8 cellular contexts compared by ENCODE assay signal in genomic region chr2:158457092-158457825, GRCh38. TPM values are rescaled to one million over a fixed set of nuclear protein-coding genes. Genes with fewer than 3 reads are reported as not detected.
DNase-seq lines count a peak whose midpoint lies in the region; ATAC-seq, FAIRE-seq and TF ChIP-seq lines count a peak whose summit lies in the region.

No MANE protein-coding gene starts in this region.

- no peaks in the 10 kb centered on the region for H3K27me3 ChIP-seq in colonic mucosa
- H3K27me3 ChIP-seq in HepG2 (ENCODE audit: control insufficient read depth in 1 of 2, insufficient read depth in 2 of 2, low read length in 2 of 2), result no peaks in the 10 kb centered on the region; a peak in 1 of 5 replicates

- H2AFZ ChIP-seq in HepG2 (ENCODE audit: low read length), result no peak overlapping the region

- no TSS peak for BruUV-seq in HepG2 (replicated peaks; lab: Mats Ljungman, UMichigan)

- H3K4me1 ChIP-seq in colonic mucosa, result no peaks in the 10 kb centered on the region
- peaks cover 62% of the 10 kb centered on the region for H3K4me1 ChIP-seq in HepG2 (ENCODE audit: insufficient read depth, low read length)

- peak overlapping the region; percentile 72 for H3K4me2 ChIP-seq in HepG2 (ENCODE audit: low read depth, low read length)

- peak; percentile 18 to 77; a peak in 3 of 4 replicates for TF ChIP-seq POLR2A in HepG2 (IDR thresholded peaks at IDR 0.05; ENCODE audit: insufficient read depth in 1 of 2, low read depth in 2 of 2, low read length in 2 of 2)

- peak overlapping the region; percentile 95 for H3K27ac ChIP-seq in colonic mucosa
- peak overlapping the region; percentile 97 for H3K27ac ChIP-seq in HepG2 (ENCODE audit: extremely low read length, insufficient read depth, low read length)

- ATAC-seq in HG02852 (IDR thresholded peaks at IDR 0.05; ENCODE audit: unreplicated experiment) (peak; percentile 31), HepG2 (peak; percentile 64)

- intact Hi-C loops in colonic mucosa (cut with DNase I) (loop anchor here (10.0 kb wide), 1 partner anchor 288 kb away; no protein-coding TSS in a partner anchor), HepG2 (cut with micrococcal nuclease; ENCODE audit: unreplicated experiment) (loop anchor here (5.0 kb wide), 3 partner anchors 160 to 425 kb away; no protein-coding TSS in a partner anchor)

- POLR2A ChIA-PET in HepG2 (lab: Yijun Ruan, JAX), result interaction anchor here (0.9 to 2.8 kb wide), 16 partner anchors 8 to 433 kb away, joined by 3 to 23 read pairs (median 4); no protein-coding TSS in a partner anchor

- peak; percentile 30; the same call in 1 of the 2 replicates for TF ChIP-seq RAD21 in HepG2 (CRISPR knock-in tag; IDR thresholded peaks at IDR 0.05)

- H3K4me3 ChIP-seq in colonic mucosa (peak overlapping the region; percentile 89), HepG2 (replicated peaks in 1 of 3; ENCODE audit: insufficient read depth in 1 of 3, low read depth in 2 of 3, low read length in 3 of 3) (peak overlapping the region; percentile 84 to 100 (median 97))

- FAIRE-seq in HepG2 (lab: Jason Lieb, UNC), result no peak

- peaks cover 23% of the 10 kb centered on the region for H4K20me1 ChIP-seq in HepG2 (ENCODE audit: insufficient read depth, low read length)

- in situ Hi-C loops in HepG2 (cut with HindIII; ENCODE audit: extremely low pct_ligation_motif_present, low pct_unique_long_range_greater_than_20kb), result loop anchor here (5.0 to 25.0 kb wide), 3 partner anchors 275 to 415 kb away; no protein-coding TSS in a partner anchor

- TF ChIP-seq CTCF in colonic mucosa (IDR thresholded peaks at IDR 0.05), result no peak
- no peak for TF ChIP-seq CTCF in HepG2 (CRISPR knock-in tag; IDR thresholded peaks at IDR 0.05)

- CTCF ChIA-PET in HepG2 (lab: Yijun Ruan, JAX; ENCODE audit: low intra/inter-chr PET ratio, low total read pairs), result no interaction called here

- H3K9ac ChIP-seq in colonic mucosa (ENCODE audit: low read depth in 2 of 2, low read length in 2 of 2) (peak overlapping the region; percentile 85 to 91), HepG2 (ENCODE audit: insufficient read depth, low read depth, low read length) (peak overlapping the region; percentile 96)

- no peak for TF ChIP-seq EP300 in HepG2 (IDR thresholded peaks at IDR 0.05; ENCODE audit: low read depth in 2 of 2, low read length in 2 of 2)
- TF ChIP-seq EP300 in HepG2 (CRISPR knock-in tag; IDR thresholded peaks at IDR 0.05; ENCODE audit: borderline replicate concordance), result no peak

- WGBS in HepG2 (ENCODE audit: low lambda C conversion rate), result 1% methylated on average over 69 of the region's 84 CpGs

- H3K79me2 ChIP-seq in HepG2 (ENCODE audit: insufficient read depth, low read length), result peaks cover 49% of the 10 kb centered on the region

- H3K36me3 ChIP-seq in colonic mucosa (no peaks in the 10 kb centered on the region), HepG2 (replicated peaks in 1 of 2; ENCODE audit: control insufficient read depth in 1 of 2, insufficient read depth in 2 of 2, low read length in 2 of 2) (0 out of 5 replicates have a peak, but pooled peaks cover 0 to 2% of the 10 kb centered on the region in 2 experiments)

- peak; percentile 48 for DNase-seq in NCI-H1694 treated with DMSO at 0.1 percent for 48 hours (lab: John Stamatoyannopoulos, UW)
- DNase-seq in NCI-H1694 (lab: John Stamatoyannopoulos, UW), result no peak
- DNase-seq in NCI-H2107 treated with DMSO at 0.1 percent for 48 hours (lab: John Stamatoyannopoulos, UW; ENCODE audit: unreplicated experiment), result peak; percentile 19
- peak; percentile 22 to 35 for DNase-seq in activated CD4-positive, alpha-beta T cell treated with anti-CD3 and anti-CD28 coated beads for 24 hours (ENCODE audit: low read depth in 2 of 2)
- DNase-seq in colonic mucosa, result peak; percentile 72
- DNase-seq in HepG2 (ENCODE audit: low spot score), result peak; percentile 40
- peak; percentile 22 for DNase-seq in stimulated activated CD4-positive, alpha-beta T cell treated with anti-CD3 and anti-CD28 coated beads, Interleukin-2, amount 100 ng/mL, for 4 hours (ENCODE audit: low read depth)

- H3K9me3 ChIP-seq in colonic mucosa (no peaks in the 10 kb centered on the region), HepG2 (ENCODE audit: low read length) (no peaks in the 10 kb centered on the region)

TF ChIP-seq in HepG2, 621 proteins besides CTCF, POLR2A, EP300 and RAD21 (continues in another document):
- no peak for TF ChIP-seq MNT (IDR thresholded peaks at IDR 0.05)
- TF ChIP-seq ZFY (CRISPR knock-in tag; IDR thresholded peaks at IDR 0.05), result peak; percentile 13
- peak; percentile 15 for TF ChIP-seq ZNF235 (CRISPR knock-in tag; IDR thresholded peaks at IDR 0.05; ENCODE audit: borderline replicate concordance)
- no peak for TF ChIP-seq ZNF124 (CRISPR knock-in tag; IDR thresholded peaks at IDR 0.05)
- no peak for TF ChIP-seq ZNF746 (CRISPR knock-in tag; IDR thresholded peaks at IDR 0.05)

RNA-seq across cellular contexts. Expression of gene PKP4, which starts 0.5 kb away (rescaled TPM):
- 10 to 100 TPM; 43.7 to 67.3 TPM for total RNA-seq in colonic mucosa
- total RNA-seq in HepG2 (2016; rRNA removed; fragmentation: Illumina TruSeq; extraction: Trizol), result 80.9 and 84.8 TPM in 2 replicates
- total RNA-seq in HepG2 (2016; cell fraction: cytosol; rRNA removed; fragmentation: Illumina TruSeq; extraction: Trizol; ENCODE audit: low read depth), result 23.7 and 25.9 TPM in 2 replicates
- total RNA-seq in HepG2 (2016; cell fraction: insoluble cytoplasmic fraction; rRNA removed; fragmentation: Illumina TruSeq; extraction: Trizol), result 72.6 and 81.6 TPM in 2 replicates
- total RNA-seq in HepG2 (2016; cell fraction: membrane; rRNA removed; fragmentation: Illumina TruSeq; extraction: Trizol), result 83.8 and 88.8 TPM in 2 replicates
- total RNA-seq in HepG2 (2016; cell fraction: nucleus; rRNA removed; fragmentation: Illumina TruSeq; extraction: Trizol), result 99.5 and 101 TPM in 2 replicates
- 82.0 and 90.5 TPM in 2 replicates for polyA plus RNA-seq in HepG2 (2011; rRNA removed)
- polyA plus RNA-seq in HepG2 (2011; cell fraction: cytosol; rRNA removed), result 61.3 and 62.5 TPM in 2 replicates
- 153 and 172 TPM in 2 replicates for polyA plus RNA-seq in HepG2 (2011; cell fraction: nucleus; rRNA removed)
- 92.8 and 94.0 TPM in 2 replicates for polyA plus RNA-seq in HepG2 (2012)
- polyA plus RNA-seq in HepG2 (2016; cell fraction: cytosol; fragmentation: Illumina TruSeq; extraction: Trizol; ENCODE audit: low read depth), result 10.4 and 11.2 TPM in 2 replicates
- polyA plus RNA-seq in HepG2 (2016; cell fraction: insoluble cytoplasmic fraction; fragmentation: Illumina TruSeq; extraction: Trizol; ENCODE audit: low read depth), result 73.3 and 79.7 TPM in 2 replicates
- 43.3 and 47.6 TPM in 2 replicates for polyA plus RNA-seq in HepG2 (2016; cell fraction: membrane; fragmentation: Illumina TruSeq; extraction: Trizol; ENCODE audit: low read depth)
- polyA plus RNA-seq in HepG2 (2016; cell fraction: nucleus; fragmentation: Illumina TruSeq; extraction: Trizol; ENCODE audit: insufficient read depth, low read depth), result 120 and 126 TPM in 2 replicates
- polyA minus RNA-seq in HepG2 (2011; rRNA and poly(A)+ RNA removed; ENCODE audit: low replicate concordance), result 87.5 and 190 TPM in 2 replicates
- polyA minus RNA-seq in HepG2 (2011; cell fraction: cytosol; rRNA and poly(A)+ RNA removed), result 78.8 and 85.6 TPM in 2 replicates
- 197 and 215 TPM in 2 replicates for polyA minus RNA-seq in HepG2 (2011; cell fraction: nucleus; rRNA and poly(A)+ RNA removed)

RNA-seq across cellular contexts. Expression of gene CCDC148, which starts 0.7 kb away (rescaled TPM):
- total RNA-seq in colonic mucosa, result under 1 TPM; 0.13 to 0.49 TPM
- total RNA-seq in HepG2 (2016; rRNA removed; fragmentation: Illumina TruSeq; extraction: Trizol), result 0.49 and 0.73 TPM in 2 replicates
- total RNA-seq in HepG2 (2016; cell fraction: cytosol; rRNA removed; fragmentation: Illumina TruSeq; extraction: Trizol; ENCODE audit: low read depth), result 1.1 TPM in 2 replicates
- 0.54 and 0.69 TPM in 2 replicates for total RNA-seq in HepG2 (2016; cell fraction: insoluble cytoplasmic fraction; rRNA removed; fragmentation: Illumina TruSeq; extraction: Trizol)
- 0.56 and 0.79 TPM in 2 replicates for total RNA-seq in HepG2 (2016; cell fraction: membrane; rRNA removed; fragmentation: Illumina TruSeq; extraction: Trizol)
- 1.3 and 2.4 TPM in 2 replicates for total RNA-seq in HepG2 (2016; cell fraction: nucleus; rRNA removed; fragmentation: Illumina TruSeq; extraction: Trizol)
- polyA plus RNA-seq in HepG2 (2011; rRNA removed), result 0.30 and 0.40 TPM in 2 replicates
- polyA plus RNA-seq in HepG2 (2011; cell fraction: cytosol; rRNA removed), result 0.08 TPM in 2 replicates
- 0.55 and 0.61 TPM in 2 replicates for polyA plus RNA-seq in HepG2 (2011; cell fraction: nucleus; rRNA removed)
- 0.36 and 1.2 TPM in 2 replicates for polyA plus RNA-seq in HepG2 (2012)
- 0.09 TPM in 1 of 2 replicates, not detected in the other for polyA plus RNA-seq in HepG2 (2016; cell fraction: cytosol; fragmentation: Illumina TruSeq; extraction: Trizol; ENCODE audit: low read depth)
- 0.37 and 0.54 TPM in 2 replicates for polyA plus RNA-seq in HepG2 (2016; cell fraction: insoluble cytoplasmic fraction; fragmentation: Illumina TruSeq; extraction: Trizol; ENCODE audit: low read depth)
- 0.23 and 0.35 TPM in 2 replicates for polyA plus RNA-seq in HepG2 (2016; cell fraction: membrane; fragmentation: Illumina TruSeq; extraction: Trizol; ENCODE audit: low read depth)
- polyA plus RNA-seq in HepG2 (2016; cell fraction: nucleus; fragmentation: Illumina TruSeq; extraction: Trizol; ENCODE audit: insufficient read depth, low read depth), result 0.66 and 1.2 TPM in 2 replicates
- polyA minus RNA-seq in HepG2 (2011; rRNA and poly(A)+ RNA removed; ENCODE audit: low replicate concordance), result 1.5 TPM in 1 of 2 replicates, not detected in the other
- polyA minus RNA-seq in HepG2 (2011; cell fraction: cytosol; rRNA and poly(A)+ RNA removed), result not detected in 2 replicates
- 3.9 and 6.3 TPM in 2 replicates for polyA minus RNA-seq in HepG2 (2011; cell fraction: nucleus; rRNA and poly(A)+ RNA removed)
